ENCODE assay signal across 21 cellular contexts in genomic region chr5:138515571-138516275, GRCh38.
"Had no signal": no experiment of that assay in that cellular context is flagged by ENCODE, and none has a peak within 500 bp of the region (broad histone marks: within the 10 kb centered on the region; RNA-seq: fewer than 3 reads in every experiment).

No MANE protein-coding gene starts in this region.

- H3K9me3 Mint-ChIP-seq: activated B cell treated with CpG ODN at 0.5 μM for 24 hours; activated naive CD4-positive, alpha-beta T cell treated with anti-CD3 and anti-CD28 coated beads, Interleukin-2, amount 50 U/mL, for 72 hours; dendritic cell treated with granulocyte-macrophage colony-stimulating factor and Interleukin-4, amounts not matched to agents 40 ng/mL and 50 ng/mL, for 4 days; mesothelial cell of epicardium; naive thymus-derived CD8-positive, alpha-beta T cell; neural progenitor cell; T-helper 1 cell treated with Interleukin-12 subunit alpha and Interleukin-12 subunit beta and Interleukin-4 antibody, amounts not matched to agents 30 μg/mL and 1 μg/mL, for 36 hours had no signal

- H3K27ac Mint-ChIP-seq: activated B cell treated with CpG ODN at 0.5 μM for 24 hours; activated CD4-positive, alpha-beta T cell treated with anti-CD3 and anti-CD28 coated beads for 36 hours; dendritic cell treated with granulocyte-macrophage colony-stimulating factor and Interleukin-4, amounts not matched to agents 40 ng/mL and 50 ng/mL, for 4 days; mesothelial cell of epicardium; neural progenitor cell; T-helper 1 cell treated with Interleukin-12 subunit alpha and Interleukin-12 subunit beta and Interleukin-4 antibody, amounts not matched to agents 30 μg/mL and 1 μg/mL, for 36 hours had no signal

- DNase-seq: activated B cell treated with CpG ODN at 0.5 μM for 24 hours; activated CD4-positive, alpha-beta T cell treated with anti-CD3 and anti-CD28 coated beads for 36 hours; activated CD4-positive, alpha-beta T cell treated with anti-CD3 and anti-CD28 coated beads, Interleukin-2, amount 50 U/mL, for 48 hours; activated gamma-delta T cell treated with Interleukin-2 at 50 U/mL for 16 hours; amygdala; effector CD4-positive, alpha-beta T cell; erythroblast; foreskin fibroblast; kidney; naive thymus-derived CD8-positive, alpha-beta T cell; posterior cingulate gyrus; stimulated activated CD4-positive, alpha-beta T cell treated with anti-CD3 and anti-CD28 coated beads, Interleukin-2, amount 100 ng/mL, for 48 hours; stimulated activated CD8-positive, alpha-beta memory T cell treated with anti-CD3 and anti-CD28 coated beads, Interleukin-4, amount 100 ng/mL, for 48 hours; stimulated activated naive CD4-positive, alpha-beta T cell; substantia nigra; tibial artery had no signal

- H3K27ac ChIP-seq: neural progenitor cell, tibial artery had no signal

- H3K4me1 Mint-ChIP-seq: neural progenitor cell had no signal

- H3K4me3 ChIP-seq: neural progenitor cell, tibial artery had no signal

- H3K9me3 ChIP-seq: tibial artery had no signal

- H3K27me3 Mint-ChIP-seq: activated B cell treated with CpG ODN at 0.5 μM for 24 hours; activated CD4-positive, alpha-beta T cell treated with anti-CD3 and anti-CD28 coated beads for 36 hours; dendritic cell treated with granulocyte-macrophage colony-stimulating factor and Interleukin-4, amounts not matched to agents 40 ng/mL and 50 ng/mL, for 4 days; naive thymus-derived CD8-positive, alpha-beta T cell had no signal

- H3K4me3 Mint-ChIP-seq: activated B cell treated with CpG ODN at 0.5 μM for 24 hours; activated CD4-positive, alpha-beta T cell treated with anti-CD3 and anti-CD28 coated beads for 36 hours; dendritic cell treated with granulocyte-macrophage colony-stimulating factor and Interleukin-4, amounts not matched to agents 40 ng/mL and 50 ng/mL, for 4 days; mesothelial cell of epicardium; naive thymus-derived CD8-positive, alpha-beta T cell; neural progenitor cell; T-helper 1 cell treated with Interleukin-12 subunit alpha and Interleukin-12 subunit beta and Interleukin-4 antibody, amounts not matched to agents 30 μg/mL and 1 μg/mL, for 36 hours had no signal

- H3K27me3 ChIP-seq: neural progenitor cell, tibial artery had no signal

- FAIRE-seq: kidney had no signal

- ATAC-seq: activated CD4-positive, alpha-beta T cell treated with anti-CD3 and anti-CD28 coated beads for 36 hours; activated naive CD4-positive, alpha-beta T cell treated with anti-CD3 and anti-CD28 coated beads, Interleukin-2, amount 50 U/mL, for 72 hours; naive thymus-derived CD8-positive, alpha-beta T cell had no signal
